1 cellular context compared by ENCODE assay signal in the genomic region with DNA sequence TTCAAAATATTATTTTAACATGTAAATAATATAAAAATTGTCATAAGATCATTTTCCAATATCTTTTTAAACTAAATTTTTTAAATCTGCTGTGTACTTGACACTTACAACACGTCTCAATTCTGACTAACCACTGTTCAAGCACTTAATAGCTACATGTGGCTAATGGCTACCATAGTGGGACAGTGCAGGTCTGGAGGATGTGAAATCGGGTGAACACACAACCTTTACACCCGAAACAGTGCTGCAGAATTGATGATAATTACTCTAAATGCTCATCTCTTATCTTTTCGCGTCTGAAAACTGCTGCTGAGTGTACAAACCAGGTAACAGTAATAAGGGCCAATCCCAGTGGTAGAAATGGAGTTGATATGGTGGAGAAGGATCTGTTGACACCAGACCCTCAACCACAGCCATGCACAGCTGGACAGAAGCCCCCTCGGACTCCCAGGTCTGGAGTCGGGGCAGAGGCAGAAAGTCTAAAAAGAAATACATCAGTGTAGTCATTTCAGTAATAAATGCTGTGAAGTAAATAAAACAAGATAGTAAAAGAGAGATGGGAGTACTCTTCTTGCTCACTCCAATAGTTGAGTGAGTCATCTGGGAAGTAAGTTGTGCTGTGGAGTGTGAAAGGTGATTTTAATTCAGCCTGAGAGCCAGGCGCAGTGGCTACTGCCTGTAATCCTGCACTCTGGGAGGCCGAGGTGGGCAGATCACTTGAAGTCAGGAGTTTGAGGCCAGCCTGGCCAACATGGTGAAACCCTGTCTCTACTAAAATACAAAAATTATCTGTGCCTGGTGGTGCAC.
TF ChIP-seq lines count a peak whose summit lies in the region.

No MANE protein-coding gene starts in this region.

TF ChIP-seq in GM23338, 12 proteins besides CTCF, POLR2A, EP300 and RAD21 (continued from another document):
- TF ChIP-seq, protein P1, sequence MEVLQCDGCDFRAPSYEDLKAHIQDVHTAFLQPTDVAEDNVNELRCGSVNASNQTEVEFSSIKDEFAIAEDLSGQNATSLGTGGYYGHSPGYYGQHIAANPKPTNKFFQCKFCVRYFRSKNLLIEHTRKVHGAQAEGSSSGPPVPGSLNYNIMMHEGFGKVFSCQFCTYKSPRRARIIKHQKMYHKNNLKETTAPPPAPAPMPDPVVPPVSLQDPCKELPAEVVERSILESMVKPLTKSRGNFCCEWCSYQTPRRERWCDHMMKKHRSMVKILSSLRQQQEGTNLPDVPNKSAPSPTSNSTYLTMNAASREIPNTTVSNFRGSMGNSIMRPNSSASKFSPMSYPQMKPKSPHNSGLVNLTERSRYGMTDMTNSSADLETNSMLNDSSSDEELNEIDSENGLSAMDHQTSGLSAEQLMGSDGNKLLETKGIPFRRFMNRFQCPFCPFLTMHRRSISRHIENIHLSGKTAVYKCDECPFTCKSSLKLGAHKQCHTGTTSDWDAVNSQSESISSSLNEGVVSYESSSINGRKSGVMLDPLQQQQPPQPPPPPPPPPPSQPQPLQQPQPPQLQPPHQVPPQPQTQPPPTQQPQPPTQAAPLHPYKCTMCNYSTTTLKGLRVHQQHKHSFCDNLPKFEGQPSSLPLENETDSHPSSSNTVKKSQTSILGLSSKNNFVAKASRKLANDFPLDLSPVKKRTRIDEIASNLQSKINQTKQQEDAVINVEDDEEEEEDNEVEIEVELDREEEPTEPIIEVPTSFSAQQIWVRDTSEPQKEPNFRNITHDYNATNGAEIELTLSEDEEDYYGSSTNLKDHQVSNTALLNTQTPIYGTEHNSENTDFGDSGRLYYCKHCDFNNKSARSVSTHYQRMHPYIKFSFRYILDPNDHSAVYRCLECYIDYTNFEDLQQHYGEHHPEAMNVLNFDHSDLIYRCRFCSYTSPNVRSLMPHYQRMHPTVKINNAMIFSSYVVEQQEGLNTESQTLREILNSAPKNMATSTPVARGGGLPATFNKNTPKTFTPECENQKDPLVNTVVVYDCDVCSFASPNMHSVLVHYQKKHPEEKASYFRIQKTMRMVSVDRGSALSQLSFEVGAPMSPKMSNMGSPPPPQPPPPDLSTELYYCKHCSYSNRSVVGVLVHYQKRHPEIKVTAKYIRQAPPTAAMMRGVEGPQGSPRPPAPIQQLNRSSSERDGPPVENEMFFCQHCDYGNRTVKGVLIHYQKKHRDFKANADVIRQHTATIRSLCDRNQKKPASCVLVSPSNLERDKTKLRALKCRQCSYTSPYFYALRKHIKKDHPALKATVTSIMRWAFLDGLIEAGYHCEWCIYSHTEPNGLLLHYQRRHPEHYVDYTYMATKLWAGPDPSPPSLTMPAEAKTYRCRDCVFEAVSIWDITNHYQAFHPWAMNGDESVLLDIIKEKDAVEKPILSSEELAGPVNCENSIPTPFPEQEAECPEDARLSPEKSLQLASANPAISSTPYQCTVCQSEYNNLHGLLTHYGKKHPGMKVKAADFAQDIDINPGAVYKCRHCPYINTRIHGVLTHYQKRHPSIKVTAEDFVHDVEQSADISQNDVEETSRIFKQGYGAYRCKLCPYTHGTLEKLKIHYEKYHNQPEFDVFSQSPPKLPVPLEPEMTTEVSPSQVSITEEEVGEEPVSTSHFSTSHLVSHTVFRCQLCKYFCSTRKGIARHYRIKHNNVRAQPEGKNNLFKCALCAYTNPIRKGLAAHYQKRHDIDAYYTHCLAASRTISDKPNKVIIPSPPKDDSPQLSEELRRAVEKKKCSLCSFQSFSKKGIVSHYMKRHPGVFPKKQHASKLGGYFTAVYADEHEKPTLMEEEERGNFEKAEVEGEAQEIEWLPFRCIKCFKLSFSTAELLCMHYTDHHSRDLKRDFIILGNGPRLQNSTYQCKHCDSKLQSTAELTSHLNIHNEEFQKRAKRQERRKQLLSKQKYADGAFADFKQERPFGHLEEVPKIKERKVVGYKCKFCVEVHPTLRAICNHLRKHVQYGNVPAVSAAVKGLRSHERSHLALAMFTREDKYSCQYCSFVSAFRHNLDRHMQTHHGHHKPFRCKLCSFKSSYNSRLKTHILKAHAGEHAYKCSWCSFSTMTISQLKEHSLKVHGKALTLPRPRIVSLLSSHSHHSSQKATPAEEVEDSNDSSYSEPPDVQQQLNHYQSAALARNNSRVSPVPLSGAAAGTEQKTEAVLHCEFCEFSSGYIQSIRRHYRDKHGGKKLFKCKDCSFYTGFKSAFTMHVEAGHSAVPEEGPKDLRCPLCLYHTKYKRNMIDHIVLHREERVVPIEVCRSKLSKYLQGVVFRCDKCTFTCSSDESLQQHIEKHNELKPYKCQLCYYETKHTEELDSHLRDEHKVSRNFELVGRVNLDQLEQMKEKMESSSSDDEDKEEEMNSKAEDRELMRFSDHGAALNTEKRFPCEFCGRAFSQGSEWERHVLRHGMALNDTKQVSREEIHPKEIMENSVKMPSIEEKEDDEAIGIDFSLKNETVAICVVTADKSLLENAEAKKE (CRISPR knock-in tag; IDR thresholded peaks at IDR 0.05), result no peak
- TF ChIP-seq JUNB (IDR thresholded peaks at IDR 0.05; ENCODE audit: unreplicated experiment) (no peak), STAT1 (IDR thresholded peaks at IDR 0.05; ENCODE audit: unreplicated experiment) (no peak)
- TF ChIP-seq, protein P2, sequence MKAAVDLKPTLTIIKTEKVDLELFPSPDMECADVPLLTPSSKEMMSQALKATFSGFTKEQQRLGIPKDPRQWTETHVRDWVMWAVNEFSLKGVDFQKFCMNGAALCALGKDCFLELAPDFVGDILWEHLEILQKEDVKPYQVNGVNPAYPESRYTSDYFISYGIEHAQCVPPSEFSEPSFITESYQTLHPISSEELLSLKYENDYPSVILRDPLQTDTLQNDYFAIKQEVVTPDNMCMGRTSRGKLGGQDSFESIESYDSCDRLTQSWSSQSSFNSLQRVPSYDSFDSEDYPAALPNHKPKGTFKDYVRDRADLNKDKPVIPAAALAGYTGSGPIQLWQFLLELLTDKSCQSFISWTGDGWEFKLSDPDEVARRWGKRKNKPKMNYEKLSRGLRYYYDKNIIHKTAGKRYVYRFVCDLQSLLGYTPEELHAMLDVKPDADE (IDR thresholded peaks at IDR 0.05), result no peak
TF ChIP-seq in GM23338: peak in this region for 0.
